36 cellular contexts compared by ENCODE assay signal in genomic region chr5:76532061-76532460, GRCh38.
"Had no signal": no experiment of that assay in that cellular context is flagged by ENCODE, and none has a peak within 500 bp of the region (broad histone marks: within the 10 kb centered on the region; RNA-seq: fewer than 3 reads in every experiment).

No MANE protein-coding gene starts in this region.

- H3K27ac Mint-ChIP-seq: activated CD4-positive, alpha-beta memory T cell treated with anti-CD3 and anti-CD28 coated beads, Interleukin-2, amount 10 ng/mL, durations not matched to agents 7 days and 5 days; activated CD8-positive, alpha-beta memory T cell treated with anti-CD3 and anti-CD28 coated beads, Interleukin-2, amount 10 ng/mL, durations not matched to agents 7 days and 5 days; activated naive CD4-positive, alpha-beta T cell treated with anti-CD3 and anti-CD28 coated beads, Interleukin-2, amount 10 ng/mL, durations not matched to agents 7 days and 5 days; activated T-helper 2 cell treated with anti-CD3 and anti-CD28 coated beads, Interferon-gamma antibody, Interleukin-2, Interleukin-4, amounts not matched to agents 10 μg/mL and 5 μg/mL and 100 μg/mL, durations not matched to agents 14 hours and 24 hours and 36 hours; brain had no signal

- FAIRE-seq: colon had no signal

- H3K36me3 ChIP-seq: Peyer's patch, WERI-Rb-1 had no signal

- H3K9me3 ChIP-seq: Peyer's patch had no signal

- H3K27ac ChIP-seq: KMS-11, Peyer's patch, RWPE1, WERI-Rb-1 had no signal

- H3K9me3 Mint-ChIP-seq: activated CD4-positive, alpha-beta memory T cell treated with anti-CD3 and anti-CD28 coated beads, Interleukin-2, amount 10 ng/mL, durations not matched to agents 7 days and 5 days; activated naive CD4-positive, alpha-beta T cell treated with anti-CD3 and anti-CD28 coated beads, Interleukin-2, amount 10 ng/mL, durations not matched to agents 7 days and 5 days; activated T-helper 2 cell treated with anti-CD3 and anti-CD28 coated beads, Interferon-gamma antibody, Interleukin-2, Interleukin-4, amounts not matched to agents 10 μg/mL and 5 μg/mL and 100 μg/mL, durations not matched to agents 14 hours and 24 hours and 36 hours had no signal

- ATAC-seq: activated CD8-positive, alpha-beta memory T cell treated with anti-CD3 and anti-CD28 coated beads, Interleukin-2, amount 10 ng/mL, durations not matched to agents 7 days and 5 days; PC-3; Right ventricle myocardium inferior; SK-N-SH treated with all-trans-retinoic acid at 6 μM for 48 hours had no signal

- DNase-seq: activated CD4-positive, alpha-beta memory T cell treated with anti-CD3 and anti-CD28 coated beads, Interleukin-2, amount 10 ng/mL, durations not matched to agents 7 days and 5 days; activated CD4-positive, alpha-beta T cell treated with anti-CD3 and anti-CD28 coated beads for 1 hour; activated CD4-positive, alpha-beta T cell treated with anti-CD3 and anti-CD28 coated beads for 48 hours; activated CD4-positive, CD25-positive, alpha-beta regulatory T cell; activated CD8-positive, alpha-beta memory T cell treated with anti-CD3 and anti-CD28 coated beads for 24 hours; activated CD8-positive, alpha-beta memory T cell treated with anti-CD3 and anti-CD28 coated beads, Interleukin-2, amount 10 ng/mL, durations not matched to agents 7 days and 5 days; activated CD8-positive, alpha-beta memory T cell treated with anti-CD3 and anti-CD28 coated beads, Interleukin-2, amount 50 U/mL, for 48 hours; activated gamma-delta T cell; activated naive CD4-positive, alpha-beta T cell treated with anti-CD3 and anti-CD28 coated beads, Interleukin-2, amount 10 ng/mL, durations not matched to agents 7 days and 5 days; activated T-cell treated with anti-CD3 and anti-CD28 coated beads, Interleukin-2, amount 50 U/mL, for 1 hour; anterior cingulate cortex; central memory CD4-positive, alpha-beta T cell; MM.1S; MV-4-11; NCI-H1092; NCI-H1436 treated with DMSO at 0.1 percent for 48 hours; NCI-H1694 treated with DMSO at 0.1 percent for 48 hours; NCI-H2029; NCI-H345; NCI-H524 treated with DMSO at 0.1 percent for 48 hours; NCI-H748 treated with DMSO at 0.1 percent for 48 hours; NK-92 treated with Interleukin-12 subunit alpha and Interleukin-12 subunit beta, amount 100 ng/mL, for 24 hours; PC-3; Peyer's patch; SIG-M5; T-helper 1 cell; T-helper 2 cell; T-helper 9 cell; WERI-Rb-1 had no signal

- H3K27me3 ChIP-seq: Peyer's patch had no signal

- H3K27me3 Mint-ChIP-seq: activated CD4-positive, alpha-beta memory T cell treated with anti-CD3 and anti-CD28 coated beads, Interleukin-2, amount 10 ng/mL, durations not matched to agents 7 days and 5 days; activated CD8-positive, alpha-beta memory T cell treated with anti-CD3 and anti-CD28 coated beads, Interleukin-2, amount 10 ng/mL, durations not matched to agents 7 days and 5 days; activated naive CD4-positive, alpha-beta T cell treated with anti-CD3 and anti-CD28 coated beads, Interleukin-2, amount 10 ng/mL, durations not matched to agents 7 days and 5 days; brain had no signal

- H3K4me3 Mint-ChIP-seq: activated CD4-positive, alpha-beta memory T cell treated with anti-CD3 and anti-CD28 coated beads, Interleukin-2, amount 10 ng/mL, durations not matched to agents 7 days and 5 days; activated CD8-positive, alpha-beta memory T cell treated with anti-CD3 and anti-CD28 coated beads, Interleukin-2, amount 10 ng/mL, durations not matched to agents 7 days and 5 days; activated naive CD4-positive, alpha-beta T cell treated with anti-CD3 and anti-CD28 coated beads, Interleukin-2, amount 10 ng/mL, durations not matched to agents 7 days and 5 days; brain had no signal

- H3K4me3 ChIP-seq: Peyer's patch had no signal
